ENCODE assay signal across 1 cellular context in genomic region chr2:219856602-219857001, GRCh38.
TF ChIP-seq lines count a peak whose summit lies in the region.

No MANE protein-coding gene starts in this region.

TF ChIP-seq in GM23338, 12 proteins besides CTCF, POLR2A, EP300 and RAD21 (continued from another document):
- TF ChIP-seq ZNF462 (CRISPR knock-in tag; IDR thresholded peaks at IDR 0.05) (no peak), ZNF331 (CRISPR knock-in tag; IDR thresholded peaks at IDR 0.05; ENCODE audit: low read depth) (no peak)
TF ChIP-seq in GM23338: peak in this region for 0.
